8 cellular contexts compared by ENCODE assay signal in the genomic region with DNA sequence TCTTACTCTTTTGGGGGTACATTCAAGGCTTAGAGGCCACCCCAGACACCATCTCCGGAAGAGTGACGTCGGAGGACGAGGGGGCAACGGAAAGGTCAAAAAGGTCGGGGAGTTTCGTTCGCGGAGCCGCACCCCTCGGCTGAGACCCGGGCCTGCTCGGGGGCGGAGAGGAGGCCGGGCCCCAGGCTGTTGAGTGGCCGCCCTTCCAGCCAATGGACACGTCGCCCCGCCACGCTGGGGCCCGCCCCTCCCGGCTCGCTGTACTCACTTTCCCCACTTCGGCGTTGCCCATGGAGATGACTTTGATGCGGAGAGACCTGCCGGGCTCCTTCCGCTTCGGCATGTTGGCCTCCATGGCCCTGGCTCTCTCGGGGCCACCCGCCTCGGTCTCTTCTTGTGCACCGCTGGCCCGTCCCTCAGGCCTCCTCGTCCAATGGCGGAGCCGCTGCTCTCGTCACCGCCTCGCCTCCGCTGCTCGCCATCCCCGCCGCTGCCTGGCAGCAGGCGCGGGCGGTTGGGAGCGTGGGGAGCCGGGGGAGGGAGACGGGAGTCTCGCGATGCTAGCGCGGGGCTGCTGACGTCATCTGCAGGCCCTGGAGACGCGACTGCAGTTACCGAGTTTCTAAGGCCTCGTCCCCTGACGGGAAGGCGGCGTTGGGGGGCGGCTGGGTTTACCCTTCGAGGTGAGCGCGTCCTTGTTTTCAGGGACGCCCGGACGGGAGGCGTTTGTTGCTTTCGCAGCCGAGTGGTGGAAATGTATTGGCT. TPM values are rescaled to one million over a fixed set of nuclear protein-coding genes. Genes with fewer than 3 reads are reported as not detected.
DNase-seq lines count a peak whose midpoint lies in the region; ATAC-seq, FAIRE-seq and TF ChIP-seq lines count a peak whose summit lies in the region.

A gene (minus strand): TSS at position 406 of the 765 bp plus-strand sequence. CDS start 51 bp downstream, at position 355.

- H3K36me3 ChIP-seq in trophoblast cell (ENCODE audit: control insufficient read depth in 1 of 2, insufficient read depth in 2 of 2, low read length in 2 of 2), result no peaks in the 10 kb centered on the region
- H3K36me3 ChIP-seq in tibial nerve, result peaks cover 0 to 3% (median 0%) of the 10 kb centered on the region in 3 donors

- peak within 1 kb of the TSS; percentile 95 for H4K12ac ChIP-seq in trophoblast cell (ENCODE audit: low read depth, low read length)

- peak in 2 of 5 experiments; percentile 45 to 48 for TF ChIP-seq CTCF in tibial nerve (IDR thresholded peaks at IDR 0.05)

- peak; percentile 94 for DNase-seq in GM12892 (ENCODE audit: insufficient read length)
- DNase-seq in NCI-H1436 (lab: John Stamatoyannopoulos, UW), result peak; percentile 95
- peak; percentile 99 for DNase-seq in SW480 (ENCODE audit: low spot score)
- peak; percentile 100 for DNase-seq in cardiac septum (ENCODE audit: low spot score)
- peak; percentile 98 to 99 for DNase-seq in trophoblast cell
- DNase-seq in tibial nerve (ENCODE audit: low spot score in 2 of 2), result peak; percentile 95 to 96

- H3K14ac ChIP-seq in trophoblast cell (ENCODE audit: low read length), result peak within 1 kb of the TSS; percentile 94

- 0 to 1% (median 0%) methylated on average over 53 to 72 of the region's 72 CpGs for WGBS in adipose tissue, 3 donors
- no CpG with 5 or more reads among the region's 72 CpGs for WGBS in trophoblast cell (ENCODE audit: extremely low coverage, insufficient coverage, insufficient read length)
- 0% methylated on average over 32 to 58 of the region's 72 CpGs for WGBS in tibial nerve, 2 donors

- intact Hi-C loops in cardiac septum (cut with DNase I), result loop anchor here (2.0 to 10.0 kb wide), 2 partner anchors 71 to 393 kb away; a partner anchor contains a TSS

- H3K4me2 ChIP-seq in trophoblast cell (ENCODE audit: low read length), result peak within 1 kb of the TSS; percentile 63

- peak within 1 kb of the TSS; percentile 97 for H3K9ac ChIP-seq in trophoblast cell (ENCODE audit: low read length)

- no peak within 1 kb of the TSS for H3K23ac ChIP-seq in trophoblast cell (ENCODE audit: low read length)

- H2BK120ac ChIP-seq in trophoblast cell (ENCODE audit: insufficient read depth, low read length, poor library complexity), result peak within 1 kb of the TSS; percentile 95

- TF ChIP-seq EP300 in tibial nerve (IDR thresholded peaks at IDR 0.05), result peak; percentile 89 to 99

- H3K79me2 ChIP-seq in trophoblast cell (ENCODE audit: control insufficient read depth, insufficient read depth, low read length, poor library complexity), result peaks cover 9% of the 10 kb centered on the region

- peak within 1 kb of the TSS; percentile 92 for H2AFZ ChIP-seq in trophoblast cell (ENCODE audit: insufficient read depth, low read length, poor library complexity)

- peak within 1 kb of the TSS; percentile 23 for H2AK5ac ChIP-seq in trophoblast cell (ENCODE audit: low read length)

- H3K18ac ChIP-seq in trophoblast cell (ENCODE audit: low read length), result peak within 1 kb of the TSS; percentile 98

- H3K79me1 ChIP-seq in trophoblast cell (ENCODE audit: low read length), result peaks cover 13% of the 10 kb centered on the region

- peak within 1 kb of the TSS; percentile 93 for H2BK5ac ChIP-seq in trophoblast cell (ENCODE audit: low read depth, low read length, poor library complexity)

- ATAC-seq in HG02840 (IDR thresholded peaks at IDR 0.05; ENCODE audit: low FRiP score, unreplicated experiment), result peak; percentile 93

- H3K4me1 ChIP-seq in trophoblast cell (ENCODE audit: control insufficient read depth in 1 of 2, insufficient read depth in 2 of 2, low read length in 2 of 2), result peaks cover 0 to 2% of the 10 kb centered on the region in 2 experiments
- peaks cover 0 to 42% (median 8%) of the 10 kb centered on the region in 4 donors for H3K4me1 ChIP-seq in tibial nerve

- H3K27ac ChIP-seq in adipose tissue (ENCODE audit: low read depth, low read length), result peak within 1 kb of the TSS; percentile 99
- peak within 1 kb of the TSS; percentile 94 for H3K27ac ChIP-seq in trophoblast cell (ENCODE audit: low read depth, low read length)
- H3K27ac ChIP-seq in tibial nerve, result peak within 1 kb of the TSS; percentile 98 to 100 (median 98)

- H3K4me3 ChIP-seq in trophoblast cell (ENCODE audit: low read depth, low read length) (peak within 1 kb of the TSS; percentile 87), tibial nerve (peak within 1 kb of the TSS; percentile 76 to 90 (median 82))

- H4K91ac ChIP-seq in trophoblast cell (ENCODE audit: low read depth, low read length), result peak within 1 kb of the TSS; percentile 86

- H3K27me3 ChIP-seq in trophoblast cell (ENCODE audit: insufficient read depth, low read length) (no peaks in the 10 kb centered on the region), tibial nerve (no peaks in the 10 kb centered on the region)

- FAIRE-seq in GM12892 (lab: Jason Lieb, UNC), result peak; percentile 98

- TF ChIP-seq POLR2A in GM12892 (IDR thresholded peaks at IDR 0.05; ENCODE audit: low read depth, low read length), result peak; percentile 91
- TF ChIP-seq POLR2A in tibial nerve (IDR thresholded peaks at IDR 0.05), result peak; percentile 94 to 97

- H3K9me3 ChIP-seq in trophoblast cell (ENCODE audit: insufficient read depth, low read depth, low read length) (no peaks in the 10 kb centered on the region), tibial nerve (no peaks in the 10 kb centered on the region)

- H2BK12ac ChIP-seq in trophoblast cell (ENCODE audit: low read length), result peak within 1 kb of the TSS; percentile 63

- peak within 1 kb of the TSS; percentile 94 for H4K8ac ChIP-seq in trophoblast cell (ENCODE audit: low read depth, low read length)

- H3K4ac ChIP-seq in trophoblast cell (ENCODE audit: low read depth, low read length), result peak within 1 kb of the TSS; percentile 43

RNA-seq across cellular contexts. Expression of the gene that starts here (rescaled TPM):
- polyA plus RNA-seq in GM12892 (2012; ENCODE audit: missing spikeins), result 3.0 TPM
- 10 to 100 TPM in 1 of 3 donors, 1 to 10 TPM in 2; 2.1 to 10.9 (median 3.7) TPM for polyA plus RNA-seq in adipose tissue
- total RNA-seq in cardiac septum, result 11.2 TPM
- polyA plus RNA-seq in trophoblast cell (2013), result 2.5 TPM in 2 replicates
- 10 to 100 TPM; 12.8 to 23.4 (median 14.0) TPM for total RNA-seq in tibial nerve

Comparison
In these comparisons a context has a peak if more than half of its experiments do, and no peak if none do; other contexts are left out.
1. Peak in every context shown above with its lines: DNase-seq, ATAC-seq, H3K4me3 ChIP-seq and H3K27ac ChIP-seq.